ENCODE assay signal across 27 cellular contexts in the genomic region with DNA sequence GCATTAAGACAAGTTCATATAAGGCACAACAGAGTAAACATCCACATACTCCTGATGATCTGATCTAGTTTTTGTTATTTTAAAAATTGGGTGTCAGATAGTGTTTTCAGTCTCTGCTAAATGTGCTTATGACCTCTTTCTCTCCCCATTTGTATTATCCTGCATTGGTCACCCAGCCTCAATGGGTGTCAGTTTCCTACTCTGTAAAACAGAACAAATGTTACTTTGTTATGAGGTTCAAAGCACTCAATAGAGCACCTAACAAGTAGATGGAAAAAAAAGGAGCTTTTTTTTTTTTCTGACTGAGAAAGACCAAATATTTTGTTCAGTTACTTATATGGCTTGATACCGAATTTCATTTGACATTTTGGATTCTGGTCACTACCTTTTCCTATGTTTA.
"Had no signal": no experiment of that assay in that cellular context is flagged by ENCODE, and none has a peak within 500 bp of the region (broad histone marks: within the 10 kb centered on the region; RNA-seq: fewer than 3 reads in every experiment).

No MANE protein-coding gene starts in this region.

- H3K4me1 ChIP-seq: pancreas, psoas muscle, spleen, thyroid gland, tibial nerve, upper lobe of left lung, vagina had no signal

- ATAC-seq: naive thymus-derived CD4-positive, alpha-beta T cell; natural killer cell; pancreas; psoas muscle; right cardiac atrium; sciatic nerve; stimulated activated naive CD8-positive, alpha-beta T cell treated with anti-CD3 and anti-CD28 coated beads, Interleukin-15, amount 100 ng/mL, for 72 hours; stimulated activated naive CD8-positive, alpha-beta T cell treated with anti-CD3 and anti-CD28 coated beads, Interleukin-15, Interleukin-2, amounts not matched to agents 100 U/mL and 50 U/mL, for 24 hours had no signal

- DNase-seq: naive thymus-derived CD4-positive, alpha-beta T cell; natural killer cell; nucleus accumbens; pancreas; posterior cingulate gyrus; psoas muscle; right cardiac atrium; spleen; stimulated activated CD4-positive, alpha-beta T cell treated with anti-CD3 and anti-CD28 coated beads, Interleukin-12 subunit alpha, Interleukin-12 subunit beta, amount 100 ng/mL, for 4 hours; stimulated activated CD4-positive, alpha-beta T cell treated with anti-CD3 and anti-CD28 coated beads, Interleukin-1b, Interleukin-23, amount 100 ng/mL, for 48 hours; stimulated activated CD4-positive, alpha-beta T cell treated with anti-CD3 and anti-CD28 coated beads, Interleukin-4, amount 100 ng/mL, for 1 hour; stimulated activated CD4-positive, alpha-beta T cell treated with anti-CD3 and anti-CD28 coated beads, Interleukin-4, amount 100 ng/mL, for 4 hours; stimulated activated CD8-positive, alpha-beta memory T cell treated with anti-CD3 and anti-CD28 coated beads, Interleukin-4, amount 100 ng/mL, for 48 hours; stimulated activated naive CD4-positive, alpha-beta T cell; stimulated activated naive CD8-positive, alpha-beta T cell treated with anti-CD3 and anti-CD28 coated beads, Interleukin-15, amount 100 ng/mL, for 72 hours; stimulated activated naive CD8-positive, alpha-beta T cell treated with anti-CD3 and anti-CD28 coated beads, Interleukin-15, Interleukin-2, amounts not matched to agents 100 U/mL and 50 U/mL, for 24 hours; thyroid gland; trophoblast cell; upper lobe of left lung had no signal

- H3K27me3 ChIP-seq: neutrophil, pancreas, spleen, thyroid gland, tibial nerve, upper lobe of left lung, vagina had no signal

- H3K9me3 ChIP-seq: neutrophil, pancreas, psoas muscle, spleen, thoracic aorta, thyroid gland, upper lobe of left lung, vagina had no signal

- H3K27ac ChIP-seq: neutrophil, pancreas, psoas muscle, skin epidermis, spleen, thoracic aorta, thyroid gland, tibial nerve, upper lobe of left lung, vagina had no signal

- FAIRE-seq: pancreas, urothelium cell line had no signal

- H3K4me3 ChIP-seq: pancreas, psoas muscle, skin epidermis, smooth muscle cell, spleen, thoracic aorta, thyroid gland, tibial nerve, upper lobe of left lung, vagina had no signal

- H3K36me3 ChIP-seq: neutrophil, pancreas, spleen, thoracic aorta, thyroid gland, tibial nerve, upper lobe of left lung, vagina had no signal
